8 cellular contexts compared by ENCODE assay signal in the genomic region with DNA sequence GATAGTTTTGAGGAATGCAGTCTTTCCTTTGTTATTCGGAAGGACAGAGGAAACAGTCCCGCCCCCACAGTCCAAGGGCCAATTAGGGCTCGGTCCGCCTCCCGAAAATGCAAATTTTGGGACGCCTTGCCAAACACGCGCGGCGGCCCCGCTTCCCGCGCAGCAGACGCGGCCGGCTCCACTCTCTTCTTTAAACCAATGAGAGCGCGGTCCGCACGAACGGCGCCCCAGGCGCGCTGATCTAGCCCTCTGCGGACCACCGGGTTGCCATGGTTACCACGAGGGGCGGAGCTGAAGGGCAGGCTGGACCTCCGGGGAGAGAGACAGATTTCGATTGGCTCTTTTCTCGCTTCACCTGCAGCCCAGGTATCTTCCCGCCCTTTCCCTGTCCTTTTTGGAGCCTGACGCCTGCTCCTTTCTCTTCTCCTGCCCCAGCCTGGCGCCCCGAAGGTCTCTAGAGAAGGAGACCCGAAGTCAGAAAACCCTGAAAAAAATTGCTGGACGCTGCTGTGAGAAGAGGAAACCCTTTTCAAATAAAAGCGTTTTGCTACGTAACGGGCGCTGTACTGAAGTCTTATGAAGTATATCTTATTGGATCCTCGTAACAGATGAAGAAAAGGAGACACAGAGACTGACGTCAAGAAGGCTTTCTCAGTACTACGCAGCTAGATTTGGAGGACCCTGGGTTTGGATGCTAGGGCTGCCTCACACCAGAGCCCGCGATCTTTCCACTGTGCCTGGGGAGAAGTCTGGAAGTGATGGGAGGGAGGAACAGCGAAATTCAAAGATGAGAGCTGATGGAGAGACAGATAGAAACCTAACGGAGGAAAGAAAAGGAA. TPM values are rescaled to one million over a fixed set of nuclear protein-coding genes. Genes with fewer than 3 reads are reported as not detected.
A peak's percentile ranks its signal among the peaks of the same experiment; 100 is the strongest.
DNase-seq lines count a peak whose midpoint lies in the region; ATAC-seq, FAIRE-seq and TF ChIP-seq lines count a peak whose summit lies in the region.

No MANE protein-coding gene starts in this region.

- H3K9me3 ChIP-seq in A673 (ENCODE audit: low read depth, low read length, poor library complexity, severe bottlenecking) (no peaks in the 10 kb centered on the region), keratinocyte (ENCODE audit: control insufficient read depth, low read depth, low read length) (no peaks in the 10 kb centered on the region)

- no peaks in the 10 kb centered on the region for H3K36me3 Mint-ChIP-seq in MCF 10A (ENCODE audit: insufficient read depth, unreplicated experiment)
- H3K36me3 Mint-ChIP-seq in stimulated activated effector memory CD8-positive, alpha-beta T cell treated with anti-CD3 and anti-CD28 coated beads, Interleukin-12 subunit alpha, Interleukin-12 subunit beta, amount 100 ng/mL, for 72 hours, result peaks cover 4% of the 10 kb centered on the region

- peaks cover 72% of the 10 kb centered on the region for H3K27me3 ChIP-seq in A673 (replicated peaks; ENCODE audit: insufficient read depth, low read depth, low read length, poor library complexity)
- H3K27me3 ChIP-seq in H7 (ENCODE audit: control insufficient read depth, insufficient read depth, low read length), result peaks cover 58% of the 10 kb centered on the region
- H3K27me3 ChIP-seq in keratinocyte (ENCODE audit: control insufficient read depth, extremely low read depth, insufficient read depth, low read length), result peaks cover 77% of the 10 kb centered on the region

- H3K27ac ChIP-seq in A673 (ENCODE audit: low read depth, low read length, poor library complexity, severe bottlenecking) (no peak overlapping the region), keratinocyte (ENCODE audit: control insufficient read depth, insufficient read depth, low read length) (no peak overlapping the region)

- H3K36me3 ChIP-seq in A673 (ENCODE audit: insufficient read depth, low read length, poor library complexity, severe bottlenecking), result no peaks in the 10 kb centered on the region
- H3K36me3 ChIP-seq in H7 (replicated peaks; ENCODE audit: control insufficient read depth, insufficient read depth, low read length), result no peaks in the 10 kb centered on the region
- no peaks in the 10 kb centered on the region for H3K36me3 ChIP-seq in keratinocyte (ENCODE audit: control insufficient read depth in 2 of 2, extremely low read depth in 1 of 2, insufficient read depth in 2 of 2, low read length in 2 of 2)

- POLR2A ChIA-PET in A673 (lab: Charles Lee; ENCODE audit: low non-redundant PET) (interaction anchor here (0.6 to 0.7 kb wide), 2 partner anchors 15 to 17 kb away, joined by 5 to 7 read pairs; no protein-coding TSS in a partner anchor), MCF 10A (lab: Yijun Ruan, JAX) (interaction anchor here (1.1 kb wide), 1 partner anchor 30 kb away, joined by 4 read pairs; no protein-coding TSS in a partner anchor)

- H3K4me1 ChIP-seq in A673 (ENCODE audit: insufficient read depth, low read length, poor library complexity, severe bottlenecking) (peaks cover 13% of the 10 kb centered on the region), keratinocyte (ENCODE audit: control insufficient read depth, extremely low read depth, insufficient read depth, low read length) (no peaks in the 10 kb centered on the region)

- H3K27me3 Mint-ChIP-seq in MCF 10A (ENCODE audit: insufficient read depth, unreplicated experiment), result peaks cover 94% of the 10 kb centered on the region

- H3K4me3 Mint-ChIP-seq in MCF 10A (ENCODE audit: unreplicated experiment), result peak overlapping the region; percentile 42
- H3K4me3 Mint-ChIP-seq in stimulated activated effector memory CD8-positive, alpha-beta T cell treated with anti-CD3 and anti-CD28 coated beads, Interleukin-12 subunit alpha, Interleukin-12 subunit beta, amount 100 ng/mL, for 72 hours, result peak overlapping the region; percentile 77

- no peak overlapping the region for H2AFZ ChIP-seq in keratinocyte (ENCODE audit: control insufficient read depth, low read length)

- dilution Hi-C loops in keratinocyte (cut with MboI; ENCODE audit: extremely low pct_ligation_motif_present, low sequenced_read_pairs), result no loop called here

- no peak for ATAC-seq in stimulated activated effector memory CD8-positive, alpha-beta T cell treated with anti-CD3 and anti-CD28 coated beads, Interleukin-12 subunit alpha, Interleukin-12 subunit beta, amount 100 ng/mL, for 72 hours
- ATAC-seq in GM18873 (IDR thresholded peaks at IDR 0.05; ENCODE audit: low FRiP score, unreplicated experiment), result no peak

- H4K20me1 ChIP-seq in keratinocyte (ENCODE audit: control insufficient read depth, extremely low read depth, insufficient read depth, low read length), result no peaks in the 10 kb centered on the region

- no peaks in the 10 kb centered on the region for H3K79me2 ChIP-seq in keratinocyte (ENCODE audit: control insufficient read depth, insufficient read depth, low read length)

- DNase-seq in A673 (ENCODE audit: low spot score) (peak; percentile 90), H7 (peak; percentile 99), NOMO-1 (lab: John Stamatoyannopoulos, UW; ENCODE audit: unreplicated experiment in 2 of 2) (peak; percentile 53 to 77), MCF 10A (ENCODE audit: unreplicated experiment) (peak; percentile 77), keratinocyte (ENCODE audit: low read depth, low spot score) (no peak), mesenteric fat pad (ENCODE audit: low spot score) (no peak)
- no peak for DNase-seq in stimulated activated effector memory CD8-positive, alpha-beta T cell treated with anti-CD3 and anti-CD28 coated beads, Interleukin-12 subunit alpha, Interleukin-12 subunit beta, amount 100 ng/mL, for 72 hours (ENCODE audit: low spot score in 2 of 2)

- TF ChIP-seq CTCF in A673 (conservative IDR thresholded peaks at IDR 0.05; ENCODE audit: low read depth, low read length) (no peak), MCF 10A (IDR thresholded peaks at IDR 0.05; ENCODE audit: unreplicated experiment) (no peak), keratinocyte (optimal IDR thresholded peaks at IDR 0.05 in 1 of 3, IDR thresholded peaks at IDR 0.05 in 1 of 3, conservative IDR thresholded peaks at IDR 0.05 in 1 of 3; ENCODE audit: extremely low read depth in 1 of 3, insufficient read depth in 2 of 3, low read length in 3 of 3) (no peak)

- H3K4me3 ChIP-seq in A673 (ENCODE audit: low read depth, low read length, poor library complexity, severe bottlenecking) (no peak overlapping the region), H7 (ENCODE audit: insufficient read depth, low read depth, low read length) (peak overlapping the region; percentile 19; the same call in 1 of the 2 replicates), keratinocyte (ENCODE audit: control insufficient read depth in 2 of 3, extremely low read depth in 1 of 3, insufficient read depth in 2 of 3, low read depth in 1 of 3, low read length in 3 of 3) (peak overlapping the region in 1 of 3 experiments; percentile 39)

- BruUV-seq in A673 (replicated peaks; lab: Mats Ljungman, UMichigan) (no TSS peak), MCF 10A (replicated peaks; lab: Mats Ljungman, UMichigan) (no TSS peak)

- no peak overlapping the region for H3K27ac Mint-ChIP-seq in MCF 10A (ENCODE audit: low read depth, unreplicated experiment)
- H3K27ac Mint-ChIP-seq in stimulated activated effector memory CD8-positive, alpha-beta T cell treated with anti-CD3 and anti-CD28 coated beads, Interleukin-12 subunit alpha, Interleukin-12 subunit beta, amount 100 ng/mL, for 72 hours, result no peak overlapping the region

- H3K9ac ChIP-seq in keratinocyte (ENCODE audit: control insufficient read depth, extremely low read depth, insufficient read depth, low read length), result no peak overlapping the region

- peak overlapping the region; percentile 7 for H3K4me2 ChIP-seq in keratinocyte (ENCODE audit: control insufficient read depth, extremely low read depth, insufficient read depth, low read depth, low read length)

- intact Hi-C loops in A673 (cut with micrococcal nuclease; ENCODE audit: unreplicated experiment) (no loop called here), MCF 10A (cut with micrococcal nuclease) (no loop called here)

- no peaks in the 10 kb centered on the region for H3K9me3 Mint-ChIP-seq in MCF 10A (ENCODE audit: unreplicated experiment)
- no peaks in the 10 kb centered on the region for H3K9me3 Mint-ChIP-seq in stimulated activated effector memory CD8-positive, alpha-beta T cell treated with anti-CD3 and anti-CD28 coated beads, Interleukin-12 subunit alpha, Interleukin-12 subunit beta, amount 100 ng/mL, for 72 hours

- no peaks in the 10 kb centered on the region for H3K9me1 ChIP-seq in keratinocyte (ENCODE audit: control insufficient read depth, extremely low read depth, insufficient read depth, low read length)

- peaks cover 22% of the 10 kb centered on the region for H3K4me1 Mint-ChIP-seq in MCF 10A (ENCODE audit: insufficient read depth, unreplicated experiment)
- H3K4me1 Mint-ChIP-seq in stimulated activated effector memory CD8-positive, alpha-beta T cell treated with anti-CD3 and anti-CD28 coated beads, Interleukin-12 subunit alpha, Interleukin-12 subunit beta, amount 100 ng/mL, for 72 hours, result peaks cover 40% of the 10 kb centered on the region

- no peak for FAIRE-seq in keratinocyte (lab: Jason Lieb, UNC)

- CTCF ChIA-PET in A673 (lab: Charles Lee) (interaction anchor here (0.6 kb wide), 1 partner anchor 57 kb away, joined by 3 read pairs; no protein-coding TSS in a partner anchor), MCF 10A (lab: Yijun Ruan, JAX) (interaction anchor here (1.0 kb wide), 1 partner anchor 23 kb away, joined by 4 read pairs; no protein-coding TSS in a partner anchor)

RNA-seq across cellular contexts. Expression of a gene that starts 2.0 kb away (rescaled TPM):
- not detected in 2 replicates for total RNA-seq in A673 (2021)
- not detected in 2 replicates for total RNA-seq in H7 (2014; rRNA removed; shearing (Covaris generic))
- not detected in 2 replicates for total RNA-seq in MCF 10A (2022)
- not detected in 3 replicates for polyA plus RNA-seq in keratinocyte
- polyA plus RNA-seq in keratinocyte (2011; ENCODE audit: low read depth), result not detected
- polyA plus RNA-seq in keratinocyte (2011; cell fraction: cytosol; rRNA removed), result not detected in 2 replicates
- not detected in 2 replicates for polyA plus RNA-seq in keratinocyte (2011; cell fraction: nucleus; rRNA removed)
- not detected in 2 replicates for polyA plus RNA-seq in keratinocyte (2012; ENCODE audit: low replicate concordance)
- polyA minus RNA-seq in keratinocyte, result not detected in 3 replicates
- polyA minus RNA-seq in keratinocyte (2011; cell fraction: cytosol; rRNA and poly(A)+ RNA removed), result not detected
- not detected in 2 replicates for polyA minus RNA-seq in keratinocyte (2011; cell fraction: nucleus; rRNA and poly(A)+ RNA removed)
- total RNA-seq in mesenteric fat pad, result not detected

RNA-seq across cellular contexts. Expression of a gene that starts 3.9 kb away (rescaled TPM):
- total RNA-seq in A673 (2021) (not detected in 2 replicates), MCF 10A (2022) (not detected in 2 replicates), mesenteric fat pad (not detected)
- not detected in 2 replicates for total RNA-seq in H7 (2014; rRNA removed; shearing (Covaris generic))
- polyA plus RNA-seq in keratinocyte, result not detected in 3 replicates
- not detected for polyA plus RNA-seq in keratinocyte (2011; ENCODE audit: low read depth)
- polyA plus RNA-seq in keratinocyte (2011; cell fraction: cytosol; rRNA removed), result not detected in 2 replicates
- not detected in 2 replicates for polyA plus RNA-seq in keratinocyte (2011; cell fraction: nucleus; rRNA removed)
- polyA plus RNA-seq in keratinocyte (2012; ENCODE audit: low replicate concordance), result not detected in 2 replicates
- not detected in 3 replicates for polyA minus RNA-seq in keratinocyte
- polyA minus RNA-seq in keratinocyte (2011; cell fraction: cytosol; rRNA and poly(A)+ RNA removed), result not detected
- not detected in 2 replicates for polyA minus RNA-seq in keratinocyte (2011; cell fraction: nucleus; rRNA and poly(A)+ RNA removed)

RNA-seq across cellular contexts. Expression of a gene that starts 20.1 kb away (rescaled TPM):
- total RNA-seq in A673 (2021) (1.7 and 1.8 TPM in 2 replicates), MCF 10A (2022) (not detected in 2 replicates), mesenteric fat pad (2.3 TPM)
- total RNA-seq in H7 (2014; rRNA removed; shearing (Covaris generic)), result 0.14 and 0.26 TPM in 2 replicates
- polyA plus RNA-seq in keratinocyte, result 0.04 to 0.12 TPM (median 0.04 TPM) in 3 replicates
- 0.09 TPM for polyA plus RNA-seq in keratinocyte (2011; ENCODE audit: low read depth)
- polyA plus RNA-seq in keratinocyte (2011; cell fraction: cytosol; rRNA removed), result 0.09 and 0.10 TPM in 2 replicates
- polyA plus RNA-seq in keratinocyte (2011; cell fraction: nucleus; rRNA removed), result 0.20 and 0.29 TPM in 2 replicates
- 0.09 and 0.17 TPM in 2 replicates for polyA plus RNA-seq in keratinocyte (2012; ENCODE audit: low replicate concordance)
- 0.07 TPM in 1 of 3 replicates, not detected in the others for polyA minus RNA-seq in keratinocyte
- not detected for polyA minus RNA-seq in keratinocyte (2011; cell fraction: cytosol; rRNA and poly(A)+ RNA removed)
- polyA minus RNA-seq in keratinocyte (2011; cell fraction: nucleus; rRNA and poly(A)+ RNA removed), result not detected in 2 replicates

RNA-seq across cellular contexts. Expression of a gene that starts 30.4 kb away (rescaled TPM):
- 122 and 131 TPM in 2 replicates for total RNA-seq in A673 (2021)
- 172 and 194 TPM in 2 replicates for total RNA-seq in H7 (2014; rRNA removed; shearing (Covaris generic))
- total RNA-seq in MCF 10A (2022), result 86.3 and 116 TPM in 2 replicates
- polyA plus RNA-seq in keratinocyte, result 29.0 to 40.7 TPM (median 37.8 TPM) in 3 replicates
- 28.1 TPM for polyA plus RNA-seq in keratinocyte (2011; ENCODE audit: low read depth)
- polyA plus RNA-seq in keratinocyte (2011; cell fraction: cytosol; rRNA removed), result 21.0 and 30.4 TPM in 2 replicates
- polyA plus RNA-seq in keratinocyte (2011; cell fraction: nucleus; rRNA removed), result 52.1 and 56.4 TPM in 2 replicates
- 37.2 and 37.3 TPM in 2 replicates for polyA plus RNA-seq in keratinocyte (2012; ENCODE audit: low replicate concordance)
- 23.7 to 31.4 TPM (median 26.2 TPM) in 3 replicates for polyA minus RNA-seq in keratinocyte
- polyA minus RNA-seq in keratinocyte (2011; cell fraction: cytosol; rRNA and poly(A)+ RNA removed), result 20.5 TPM
- polyA minus RNA-seq in keratinocyte (2011; cell fraction: nucleus; rRNA and poly(A)+ RNA removed), result 8.1 and 17.3 TPM in 2 replicates
- total RNA-seq in mesenteric fat pad, result 50.2 TPM

RNA-seq across cellular contexts. Expression of a gene that starts 31.8 kb away (rescaled TPM):
- total RNA-seq in A673 (2021) (22.6 and 23.2 TPM in 2 replicates), MCF 10A (2022) (28.4 and 34.2 TPM in 2 replicates), mesenteric fat pad (32.1 TPM)
- total RNA-seq in H7 (2014; rRNA removed; shearing (Covaris generic)), result 55.5 and 62.2 TPM in 2 replicates
- 7.1 to 12.2 TPM (median 9.8 TPM) in 3 replicates for polyA plus RNA-seq in keratinocyte
- polyA plus RNA-seq in keratinocyte (2011; ENCODE audit: low read depth), result 4.1 TPM
- polyA plus RNA-seq in keratinocyte (2011; cell fraction: cytosol; rRNA removed), result 3.8 and 12.0 TPM in 2 replicates
- polyA plus RNA-seq in keratinocyte (2011; cell fraction: nucleus; rRNA removed), result 16.6 and 27.7 TPM in 2 replicates
- polyA plus RNA-seq in keratinocyte (2012; ENCODE audit: low replicate concordance), result 11.2 and 20.9 TPM in 2 replicates
- polyA minus RNA-seq in keratinocyte, result 8.6 to 12.1 TPM (median 8.6 TPM) in 3 replicates
- 55.1 TPM for polyA minus RNA-seq in keratinocyte (2011; cell fraction: cytosol; rRNA and poly(A)+ RNA removed)
- polyA minus RNA-seq in keratinocyte (2011; cell fraction: nucleus; rRNA and poly(A)+ RNA removed), result 17.8 and 19.5 TPM in 2 replicates

Comparison
In these comparisons a context has a peak if more than half of its experiments do, and no peak if none do; other contexts are left out.
1. DNase-seq: peak in A673 (single experiment), H7 (single experiment), NOMO-1 (2 of 2) and MCF 10A (single experiment); none in keratinocyte (single experiment), stimulated activated effector memory CD8-positive, alpha-beta T cell treated with anti-CD3 and anti-CD28 coated beads, Interleukin-12 subunit alpha, Interleukin-12 subunit beta, amount 100 ng/mL, for 72 hours (0 of 2) and mesenteric fat pad (single experiment).